ENCODE assay signal across 15 cellular contexts in genomic region chr21:35426484-35426883, GRCh38.
A peak's percentile ranks its signal among the peaks of the same experiment; 100 is the strongest.
DNase-seq lines count a peak whose midpoint lies in the region; ATAC-seq and TF ChIP-seq lines count a peak whose summit lies in the region.
"Had no signal": no experiment of that assay in that cellular context is flagged by ENCODE, and none has a peak within 500 bp of the region (broad histone marks: within the 10 kb centered on the region; RNA-seq: fewer than 3 reads in every experiment).

No MANE protein-coding gene starts in this region.

- no peak overlapping the region for H3K4ac ChIP-seq in mesendoderm (ENCODE audit: low read depth, low read length)

- no peak overlapping the region for H2BK120ac ChIP-seq in mesendoderm (ENCODE audit: low read depth, low read length)

- H3K27ac ChIP-seq in GM23338 (ENCODE audit: low read depth) = no peak overlapping the region
- no peak overlapping the region for H3K27ac ChIP-seq in mesendoderm (ENCODE audit: low read depth, low read length)
- H3K27ac ChIP-seq in caudate nucleus (ENCODE audit: low read depth, low read length) = no peak overlapping the region
- H3K27ac ChIP-seq: BLaER1 treated with 17β-estradiol and CSF1 and Interleukin-3, amounts not matched to agents 10 nM and 100 nM had no signal

- DNase-seq in activated CD4-positive, alpha-beta T cell treated with anti-CD3 and anti-CD28 coated beads for 36 hours = no peak
- no peak for DNase-seq in activated CD4-positive, alpha-beta T cell treated with anti-CD3 and anti-CD28 coated beads for 48 hours
- DNase-seq in GM23338 (ENCODE audit: low spot score) (no peak), mesendoderm (peak; percentile 87), caudate nucleus (lab: John Stamatoyannopoulos, UW) (no peak)
- DNase-seq in activated naive CD8-positive, alpha-beta T cell treated with anti-CD3 and anti-CD28 coated beads, Interleukin-2, amount 50 U/mL, for 24 hours = no peak
- no peak for DNase-seq in stimulated activated CD4-positive, alpha-beta T cell treated with anti-CD3 and anti-CD28 coated beads, Interleukin-15, amount 100 ng/mL, for 24 hours
- DNase-seq: 8988T, NCI-H1092, NCI-H146, NCI-H2081, NCI-H510A treated with DMSO at 0.1 percent for 48 hours had no signal

- CTCF ChIA-PET in activated CD4-positive, alpha-beta T cell treated with anti-CD3 and anti-CD28 coated beads for 36 hours (lab: Charles Lee) = interaction anchor here (0.5 to 1.2 kb wide), 6 partner anchors 11 to 916 kb away, joined by 3 to 4 read pairs (median 3); no protein-coding TSS in a partner anchor

- H4K20me1 ChIP-seq in GM23338 (replicated peaks; ENCODE audit: insufficient read depth) = no peaks in the 10 kb centered on the region
- H4K20me1 ChIP-seq: BLaER1 treated with 17β-estradiol and CSF1 and Interleukin-3, amounts not matched to agents 10 nM and 100 nM had no signal

- H3K23ac ChIP-seq in mesendoderm (ENCODE audit: low read length) = no peak overlapping the region

- ATAC-seq in activated CD4-positive, alpha-beta T cell treated with anti-CD3 and anti-CD28 coated beads for 36 hours = peak; percentile 28
- ATAC-seq in GM23338 (peak; percentile 74), HG03135 (IDR thresholded peaks at IDR 0.05; ENCODE audit: unreplicated experiment) (no peak)
- ATAC-seq in activated naive CD8-positive, alpha-beta T cell treated with anti-CD3 and anti-CD28 coated beads, Interleukin-2, amount 50 U/mL, for 24 hours = no peak
- ATAC-seq: Panc1 had no signal

- H2BK15ac ChIP-seq in mesendoderm (replicated peaks; ENCODE audit: low read depth) = no peak overlapping the region

- H3K36me3 Mint-ChIP-seq in activated CD4-positive, alpha-beta T cell treated with anti-CD3 and anti-CD28 coated beads for 36 hours (ENCODE audit: low read depth) = peaks cover 3% of the 10 kb centered on the region
- peaks cover 16% of the 10 kb centered on the region for H3K36me3 Mint-ChIP-seq in GM23338 (ENCODE audit: low read depth)
- no peaks in the 10 kb centered on the region for H3K36me3 Mint-ChIP-seq in activated naive CD8-positive, alpha-beta T cell treated with anti-CD3 and anti-CD28 coated beads, Interleukin-2, amount 50 U/mL, for 24 hours (ENCODE audit: low read depth)

- H2AFZ ChIP-seq in GM23338 = peak overlapping the region; percentile 75

- no peak overlapping the region for H3K4me2 ChIP-seq in GM23338
- no peak overlapping the region for H3K4me2 ChIP-seq in mesendoderm (ENCODE audit: low read length)
- H3K4me2 ChIP-seq: BLaER1 treated with 17β-estradiol and CSF1 and Interleukin-3, amounts not matched to agents 10 nM and 100 nM had no signal

- H3K4me1 ChIP-seq in GM23338 (ENCODE audit: insufficient read depth) (peaks cover 24% of the 10 kb centered on the region), mesendoderm (ENCODE audit: control insufficient read depth, low read depth, low read length) (peaks cover 3% of the 10 kb centered on the region)

- no peaks in the 10 kb centered on the region for H3K79me1 ChIP-seq in mesendoderm (ENCODE audit: low read length)

- H3K9me3 Mint-ChIP-seq in activated CD4-positive, alpha-beta T cell treated with anti-CD3 and anti-CD28 coated beads for 36 hours (ENCODE audit: low read depth) = peaks cover 15% of the 10 kb centered on the region
- H3K9me3 Mint-ChIP-seq in GM23338 = peaks cover 23% of the 10 kb centered on the region
- peaks cover 11% of the 10 kb centered on the region for H3K9me3 Mint-ChIP-seq in activated naive CD8-positive, alpha-beta T cell treated with anti-CD3 and anti-CD28 coated beads, Interleukin-2, amount 50 U/mL, for 24 hours

- H3K36me3 ChIP-seq in GM23338 (ENCODE audit: insufficient read depth) (no peaks in the 10 kb centered on the region), mesendoderm (ENCODE audit: control insufficient read depth, insufficient read depth, low read length) (no peaks in the 10 kb centered on the region)

- no peaks in the 10 kb centered on the region for H3K27me3 ChIP-seq in GM23338 (ENCODE audit: insufficient read depth)
- no peaks in the 10 kb centered on the region for H3K27me3 ChIP-seq in mesendoderm (ENCODE audit: insufficient read depth, low read length, poor library complexity)
- H3K27me3 ChIP-seq: BLaER1 treated with 17β-estradiol and CSF1 and Interleukin-3, amounts not matched to agents 10 nM and 100 nM had no signal

- H3K27me3 Mint-ChIP-seq in activated CD4-positive, alpha-beta T cell treated with anti-CD3 and anti-CD28 coated beads for 36 hours = peaks cover 7% of the 10 kb centered on the region
- peaks cover 3% of the 10 kb centered on the region for H3K27me3 Mint-ChIP-seq in GM23338 (ENCODE audit: insufficient read depth, low read depth, poor library complexity)
- H3K27me3 Mint-ChIP-seq in activated naive CD8-positive, alpha-beta T cell treated with anti-CD3 and anti-CD28 coated beads, Interleukin-2, amount 50 U/mL, for 24 hours = peaks cover 3% of the 10 kb centered on the region

- H4K5ac ChIP-seq in mesendoderm (ENCODE audit: low read length) = no peak overlapping the region

- no peak overlapping the region for H3K4me3 Mint-ChIP-seq in activated CD4-positive, alpha-beta T cell treated with anti-CD3 and anti-CD28 coated beads for 36 hours
- no peak overlapping the region for H3K4me3 Mint-ChIP-seq in GM23338
- H3K4me3 Mint-ChIP-seq in activated naive CD8-positive, alpha-beta T cell treated with anti-CD3 and anti-CD28 coated beads, Interleukin-2, amount 50 U/mL, for 24 hours = no peak overlapping the region

- no CpG with 5 or more reads among the region's 2 CpGs for WGBS in mesendoderm (ENCODE audit: extremely low coverage, insufficient coverage, low lambda C conversion rate)

- H3K27ac Mint-ChIP-seq in activated CD4-positive, alpha-beta T cell treated with anti-CD3 and anti-CD28 coated beads for 36 hours = peak overlapping the region; percentile 13
- H3K27ac Mint-ChIP-seq in GM23338 = no peak overlapping the region
- peak overlapping the region; percentile 67 for H3K27ac Mint-ChIP-seq in activated naive CD8-positive, alpha-beta T cell treated with anti-CD3 and anti-CD28 coated beads, Interleukin-2, amount 50 U/mL, for 24 hours

- no peak overlapping the region for H3K4me3 ChIP-seq in GM23338
- no peak overlapping the region for H3K4me3 ChIP-seq in mesendoderm (ENCODE audit: low read length)
- H3K4me3 ChIP-seq: BLaER1 treated with 17β-estradiol and CSF1 and Interleukin-3, amounts not matched to agents 10 nM and 100 nM had no signal

- POLR2A ChIA-PET in activated CD4-positive, alpha-beta T cell treated with anti-CD3 and anti-CD28 coated beads for 36 hours (lab: Charles Lee) = interaction anchor here (0.5 to 1.3 kb wide), 4 partner anchors 12 to 494 kb away, joined by 3 to 7 read pairs (median 4); no protein-coding TSS in a partner anchor

- TF ChIP-seq CTCF in GM23338 (conservative IDR thresholded peaks at IDR 0.05; ENCODE audit: low read depth in 2 of 2) = 0 out of 4 replicates have a peak, but pooled peaks of 1 of the 2 experiments have one; percentile 8

- no peak overlapping the region for H4K8ac ChIP-seq in mesendoderm (ENCODE audit: low read depth, low read length)

- H3F3A ChIP-seq in GM23338 (replicated peaks; ENCODE audit: low read depth) = no peaks in the 10 kb centered on the region

- intact Hi-C loops in activated CD4-positive, alpha-beta T cell treated with anti-CD3 and anti-CD28 coated beads for 36 hours (cut with DNase I, micrococcal nuclease) = loop anchor here in 1 of 2 experiments (5.0 kb wide), 1 partner anchor 101 kb away; no protein-coding TSS in a partner anchor

- H3K9ac ChIP-seq in mesendoderm (ENCODE audit: low read length) = no peak overlapping the region
- H3K9ac ChIP-seq: BLaER1 treated with 17β-estradiol and CSF1 and Interleukin-3, amounts not matched to agents 10 nM and 100 nM had no signal

- H3K18ac ChIP-seq in mesendoderm (ENCODE audit: low read length) = no peak overlapping the region

- H3K9me2 ChIP-seq in GM23338 (ENCODE audit: insufficient read depth) = no peaks in the 10 kb centered on the region

- H3K79me2 ChIP-seq in GM23338 (replicated peaks; ENCODE audit: insufficient read depth) (no peaks in the 10 kb centered on the region), mesendoderm (ENCODE audit: control insufficient read depth, insufficient read depth, low read length) (no peaks in the 10 kb centered on the region)

- H3K56ac ChIP-seq in mesendoderm (ENCODE audit: low read length) = no peak overlapping the region

- H2AK5ac ChIP-seq in mesendoderm (ENCODE audit: low read length) = no peak overlapping the region

- H3K4me1 Mint-ChIP-seq in activated CD4-positive, alpha-beta T cell treated with anti-CD3 and anti-CD28 coated beads for 36 hours = peaks cover 27% of the 10 kb centered on the region
- H3K4me1 Mint-ChIP-seq in GM23338 = peaks cover 9% of the 10 kb centered on the region
- peaks cover 30% of the 10 kb centered on the region for H3K4me1 Mint-ChIP-seq in activated naive CD8-positive, alpha-beta T cell treated with anti-CD3 and anti-CD28 coated beads, Interleukin-2, amount 50 U/mL, for 24 hours

- H2BK5ac ChIP-seq in mesendoderm (ENCODE audit: low read length) = no peak overlapping the region

TF ChIP-seq in GM23338, 12 proteins besides CTCF, POLR2A, EP300 and RAD21 (continues in another document):
- TF ChIP-seq POLR2AphosphoS5 (IDR thresholded peaks at IDR 0.05; ENCODE audit: low read depth) (no peak), NANOG (IDR thresholded peaks at IDR 0.05; ENCODE audit: borderline replicate concordance) (no peak), JUNB (IDR thresholded peaks at IDR 0.05; ENCODE audit: unreplicated experiment) (no peak), ZNF114 (CRISPR knock-in tag; IDR thresholded peaks at IDR 0.05) (no peak), ETS1 (IDR thresholded peaks at IDR 0.05) (no peak), CREB1 (CRISPR knock-in tag; IDR thresholded peaks at IDR 0.05; ENCODE audit: low read depth) (no peak)

Comparison
In these comparisons a context has a peak if more than half of its experiments do, and no peak if none do; other contexts are left out.
1. ATAC-seq: peak in activated CD4-positive, alpha-beta T cell treated with anti-CD3 and anti-CD28 coated beads for 36 hours (single experiment) and GM23338 (single experiment); none in activated naive CD8-positive, alpha-beta T cell treated with anti-CD3 and anti-CD28 coated beads, Interleukin-2, amount 50 U/mL, for 24 hours (single experiment) and HG03135 (single experiment).